In the genomic region with DNA sequence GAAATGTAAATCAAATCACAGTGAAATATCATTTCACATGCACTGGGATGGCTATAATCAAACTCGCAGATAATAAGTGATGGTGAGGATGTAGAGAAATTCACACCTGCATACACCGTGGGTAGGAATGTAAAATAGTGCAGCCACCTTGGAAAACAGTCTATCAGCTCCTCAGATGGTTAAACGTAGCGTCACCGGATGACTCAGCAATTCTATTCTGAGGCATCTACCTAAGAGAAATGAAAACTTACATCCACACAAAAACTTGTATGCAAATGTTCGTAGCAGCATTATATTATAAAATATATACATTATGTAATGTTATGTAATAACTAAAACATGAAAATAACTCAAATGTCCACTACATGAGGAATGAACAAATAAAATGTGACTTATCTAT, we compare ENCODE assay signal across 17 cellular contexts. TPM values are rescaled to one million over a fixed set of nuclear protein-coding genes. Genes with fewer than 3 reads are reported as not detected.
A peak's percentile ranks its signal among the peaks of the same experiment; 100 is the strongest.
DNase-seq lines count a peak whose midpoint lies in the region; TF ChIP-seq lines count a peak whose summit lies in the region.
"Had no signal": no experiment of that assay in that cellular context is flagged by ENCODE, and none has a peak within 500 bp of the region (broad histone marks: within the 10 kb centered on the region; RNA-seq: fewer than 3 reads in every experiment).

No MANE protein-coding gene starts in this region.

- H4K20me1 ChIP-seq in smooth muscle cell (ENCODE audit: low read depth), result peaks cover 100% of the 10 kb centered on the region

- H3K4me3 ChIP-seq in fibroblast of mammary gland (ENCODE audit: control insufficient read depth, low read depth, low read length), result no peak overlapping the region
- H3K4me3 ChIP-seq in smooth muscle cell, result no peak overlapping the region
- H3K4me3 ChIP-seq: hepatocyte, ovary had no signal

- H3K9me3 ChIP-seq in smooth muscle cell (replicated peaks; ENCODE audit: low read depth), result no peaks in the 10 kb centered on the region
- H3K9me3 ChIP-seq: ovary had no signal

- 71% methylated on average over 6 of the region's 6 CpGs for WGBS in smooth muscle cell (ENCODE audit: low lambda C conversion rate)

- peak overlapping the region; percentile 23 for H3K27ac ChIP-seq in smooth muscle cell (ENCODE audit: low read depth)
- H3K27ac ChIP-seq: hepatocyte, ovary had no signal

- TF ChIP-seq CTCF in fibroblast of mammary gland (conservative IDR thresholded peaks at IDR 0.05; ENCODE audit: control insufficient read depth, insufficient read depth, low read depth, low read length) (no peak), smooth muscle cell (IDR thresholded peaks at IDR 0.05; ENCODE audit: borderline replicate concordance, insufficient read depth, poor library complexity, severe bottlenecking) (no peak)

- H3K27me3 ChIP-seq in smooth muscle cell (ENCODE audit: low read depth), result no peaks in the 10 kb centered on the region
- H3K27me3 ChIP-seq: hepatocyte, ovary had no signal

- H3F3A ChIP-seq in smooth muscle cell (ENCODE audit: low read depth), result peaks cover 6% of the 10 kb centered on the region

- H3K4me1 ChIP-seq in smooth muscle cell (ENCODE audit: low read depth), result peaks cover 30% of the 10 kb centered on the region

- H3K9ac ChIP-seq in smooth muscle cell (ENCODE audit: low read depth), result no peak overlapping the region

- no peaks in the 10 kb centered on the region for H3K36me3 ChIP-seq in smooth muscle cell (ENCODE audit: low read depth)
- H3K36me3 ChIP-seq: ovary had no signal

- DNase-seq in NOMO-1 treated with DMSO at 0.1 percent for 48 hours (lab: John Stamatoyannopoulos, UW; ENCODE audit: unreplicated experiment) (peak; percentile 11), NOMO-1 treated with dmso at 0.1 percent for 144 hours (lab: John Stamatoyannopoulos, UW; ENCODE audit: unreplicated experiment) (no peak), RKO (ENCODE audit: low spot score) (peak; percentile 27), fibroblast of mammary gland (ENCODE audit: low read depth) (peak; percentile 40), smooth muscle cell (lab: John Stamatoyannopoulos, UW; ENCODE audit: unreplicated experiment) (no peak), NCI-H748 treated with DMSO at 0.1 percent for 48 hours (lab: John Stamatoyannopoulos, UW) (no peak), NCI-H524 (lab: John Stamatoyannopoulos, UW) (no peak)
- DNase-seq in activated CD8-positive, alpha-beta memory T cell treated with anti-CD3 and anti-CD28 coated beads for 24 hours, result no peak
- DNase-seq: activated CD4-positive, CD25-positive, alpha-beta regulatory T cell treated with anti-CD3 and anti-CD28 coated beads, Interleukin-2, amount 50 U/mL, for 72 hours; activated naive CD8-positive, alpha-beta T cell treated with anti-CD3 and anti-CD28 coated beads, Interleukin-2, amount 50 U/mL, for 24 hours; activated T-cell treated with anti-CD3 and anti-CD28 coated beads for 4 hours; cerebellar nuclear complex; left colon; NCI-H1694 treated with DMSO at 0.1 percent for 48 hours; NCI-H526 treated with DMSO at 0.1 percent for 48 hours; ovary had no signal

- H3K79me2 ChIP-seq in smooth muscle cell (ENCODE audit: low read depth), result peaks cover 81% of the 10 kb centered on the region

- H2AFZ ChIP-seq in smooth muscle cell (ENCODE audit: low read depth), result no peak overlapping the region
- H2AFZ ChIP-seq: hepatocyte had no signal

- no peak overlapping the region for H3K4me2 ChIP-seq in smooth muscle cell
- H3K4me2 ChIP-seq: hepatocyte had no signal

RNA-seq across cellular contexts. Expression of gene SH3PXD2A, which starts 38.9 kb away (rescaled TPM):
- 37.6 and 37.9 TPM in 2 replicates for total RNA-seq in smooth muscle cell
- polyA plus RNA-seq in smooth muscle cell, result 30.1 and 33.4 TPM in 2 replicates

Comparison
In these comparisons a context has a peak if more than half of its experiments do, and no peak if none do; other contexts are left out.
1. DNase-seq: peak in NOMO-1 treated with DMSO at 0.1 percent for 48 hours (single experiment), RKO (single experiment) and fibroblast of mammary gland (single experiment); none in NOMO-1 treated with dmso at 0.1 percent for 144 hours (single experiment), smooth muscle cell (single experiment), NCI-H748 treated with DMSO at 0.1 percent for 48 hours (single experiment), NCI-H524 (0 of 2) and activated CD8-positive, alpha-beta memory T cell treated with anti-CD3 and anti-CD28 coated beads for 24 hours (single experiment).